In the genomic region with DNA sequence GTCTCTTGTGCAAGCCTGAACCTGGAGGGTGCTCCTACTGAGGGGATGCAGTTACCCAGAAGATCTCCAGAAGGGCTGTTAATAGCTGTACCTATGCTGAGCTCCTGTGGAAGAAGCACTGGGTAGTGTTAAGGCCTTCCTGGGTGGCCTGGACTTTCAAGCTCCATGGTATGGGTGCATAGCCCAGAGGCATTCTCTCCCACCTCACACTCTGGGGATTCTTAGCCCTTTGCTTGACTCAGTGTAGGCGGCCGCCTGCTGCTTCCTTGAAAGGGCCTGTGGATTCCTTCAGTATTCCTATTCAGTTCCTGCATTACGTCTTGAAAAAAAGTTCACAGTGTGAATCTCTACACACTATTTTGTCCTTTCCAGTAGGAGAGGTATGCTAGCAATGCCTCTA, we compare ENCODE assay signal across 26 cellular contexts.
"Had no signal": no experiment of that assay in that cellular context is flagged by ENCODE, and none has a peak within 500 bp of the region (broad histone marks: within the 10 kb centered on the region; RNA-seq: fewer than 3 reads in every experiment).

No MANE protein-coding gene starts in this region.

- ATAC-seq: activated CD8-positive, alpha-beta T cell treated with anti-CD3 and anti-CD28 coated beads for 36 hours; activated naive CD8-positive, alpha-beta T cell treated with anti-CD3 and anti-CD28 coated beads, Interleukin-2, amount 50 U/mL, for 24 hours; foreskin keratinocyte; heart right ventricle; left colon; psoas muscle; stimulated activated effector memory CD8-positive, alpha-beta T cell treated with anti-CD3 and anti-CD28 coated beads, Interleukin-12 subunit alpha, Interleukin-12 subunit beta, amount 100 ng/mL, for 72 hours had no signal

- FAIRE-seq: kidney had no signal

- H3K79me2 ChIP-seq: parathyroid adenoma had no signal

- H3K9me3 ChIP-seq: breast epithelium, esophagus muscularis mucosa, heart right ventricle, psoas muscle, sigmoid colon, thoracic aorta, upper lobe of left lung had no signal

- DNase-seq: activated CD4-positive, alpha-beta T cell treated with anti-CD3 and anti-CD28 coated beads for 1 hour; activated CD4-positive, alpha-beta T cell treated with anti-CD3 and anti-CD28 coated beads, Interleukin-2, amount 50 U/mL, for 1 hour; activated CD8-positive, alpha-beta T cell treated with anti-CD3 and anti-CD28 coated beads for 36 hours; activated naive CD8-positive, alpha-beta T cell treated with anti-CD3 and anti-CD28 coated beads, Interleukin-2, amount 50 U/mL, for 24 hours; activated T-cell treated with anti-CD3 and anti-CD28 coated beads, Interleukin-2, amount 50 U/mL, for 48 hours; amygdala; central memory CD4-positive, alpha-beta T cell; foreskin keratinocyte; heart right ventricle; kidney; left colon; mammary epithelial cell; naive B cell; nephron progenitor cell; nucleus accumbens; psoas muscle; sigmoid colon; small intestine; stimulated activated CD4-positive, alpha-beta T cell treated with anti-CD3 and anti-CD28 coated beads, Interleukin-4, amount 100 ng/mL, for 24 hours; T-helper 2 cell; upper lobe of left lung had no signal

- H2AFZ ChIP-seq: parathyroid adenoma had no signal

- H3K9ac ChIP-seq: parathyroid adenoma had no signal

- H3K4me3 ChIP-seq: breast epithelium, esophagus muscularis mucosa, heart right ventricle, psoas muscle, sigmoid colon, thoracic aorta, upper lobe of left lung had no signal

- H3K36me3 ChIP-seq: breast epithelium, esophagus muscularis mucosa, heart right ventricle, sigmoid colon, thoracic aorta, upper lobe of left lung had no signal

- H3K27ac ChIP-seq: breast epithelium, esophagus muscularis mucosa, foreskin keratinocyte, heart right ventricle, parathyroid adenoma, psoas muscle, sigmoid colon, thoracic aorta, upper lobe of left lung had no signal

- H3K27me3 ChIP-seq: esophagus muscularis mucosa, foreskin keratinocyte, heart right ventricle, sigmoid colon, upper lobe of left lung had no signal

- H3K4me1 ChIP-seq: breast epithelium, esophagus muscularis mucosa, foreskin keratinocyte, heart right ventricle, parathyroid adenoma, psoas muscle, sigmoid colon, upper lobe of left lung had no signal
